9 cellular contexts compared by ENCODE assay signal in the genomic region with DNA sequence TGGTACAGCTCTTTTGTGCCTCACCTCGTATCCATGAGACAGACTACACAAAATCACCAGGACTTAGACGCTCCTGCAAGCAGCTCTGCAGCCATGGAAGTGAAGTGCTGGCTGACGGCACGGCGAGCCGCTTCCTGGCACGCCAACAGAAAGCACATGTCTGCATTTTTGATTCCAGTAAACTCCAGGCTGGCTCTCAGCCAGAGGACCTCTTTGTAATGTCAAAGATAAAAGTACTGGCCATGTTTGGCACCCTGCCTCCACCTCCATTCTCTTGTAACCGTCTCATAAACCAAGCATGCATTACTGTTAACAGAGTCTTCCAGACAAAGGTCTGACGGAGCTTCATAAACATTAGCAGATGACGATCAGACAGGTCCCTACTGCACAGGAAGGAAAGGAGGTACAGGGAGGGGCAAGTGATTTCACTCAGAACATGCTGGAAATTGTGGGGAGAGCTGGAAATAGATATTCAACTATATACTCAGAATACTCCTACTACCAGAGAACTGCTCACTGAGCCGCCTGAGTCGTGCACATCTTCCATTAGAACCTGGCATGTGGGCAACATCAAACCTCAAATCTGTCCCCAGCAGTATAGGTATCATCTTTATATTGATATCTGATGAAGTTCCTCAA.
DNase-seq lines count a peak whose midpoint lies in the region; ATAC-seq and TF ChIP-seq lines count a peak whose summit lies in the region.
"Had no signal": no experiment of that assay in that cellular context is flagged by ENCODE, and none has a peak within 500 bp of the region (broad histone marks: within the 10 kb centered on the region; RNA-seq: fewer than 3 reads in every experiment).

No MANE protein-coding gene starts in this region.

- H3K9me3 ChIP-seq in body of pancreas (no peaks in the 10 kb centered on the region), uterus (no peaks in the 10 kb centered on the region)
- H3K9me3 ChIP-seq: A549 had no signal

- peak overlapping the region in 1 of 4 donors; percentile 24 for H3K27ac ChIP-seq in body of pancreas
- peak overlapping the region; percentile 2 to 45 for H3K27ac ChIP-seq in uterus
- H3K27ac ChIP-seq: A549 had no signal

- DNase-seq in NCI-H1436 (lab: John Stamatoyannopoulos, UW) (peak; percentile 30), NCI-H1436 treated with DMSO at 0.1 percent for 48 hours (lab: John Stamatoyannopoulos, UW) (no peak), body of pancreas (peak; percentile 51 to 80 (median 67)), kidney glomerular epithelial cell (lab: John Stamatoyannopoulos, UW) (peak; percentile 86), uterus (peak; percentile 76 to 84)

- TF ChIP-seq POLR2A in body of pancreas (IDR thresholded peaks at IDR 0.05) (no peak), uterus (IDR thresholded peaks at IDR 0.05) (no peak)

- intact Hi-C loops in body of pancreas (cut with DNase I), result no loop called here
- intact Hi-C loops in uterus (cut with DNase I; ENCODE audit: low total_unique reads), result no loop called here

- H3K4me3 ChIP-seq in body of pancreas (no peak overlapping the region), uterus (peak overlapping the region in 1 of 2 donors; percentile 6)
- H3K4me3 ChIP-seq: A549 had no signal

- peak; percentile 50 for ATAC-seq in body of pancreas
- ATAC-seq in GM19452 (IDR thresholded peaks at IDR 0.05; ENCODE audit: unreplicated experiment), result no peak
- no peak for ATAC-seq in HG03139 (IDR thresholded peaks at IDR 0.05; ENCODE audit: unreplicated experiment)
- ATAC-seq in GM21367 (IDR thresholded peaks at IDR 0.05; ENCODE audit: unreplicated experiment), result no peak
- ATAC-seq: A549 had no signal

- WGBS in body of pancreas, 2 donors, result 28 to 37% methylated on average over 12 of the region's 12 CpGs

- TF ChIP-seq CTCF in body of pancreas (IDR thresholded peaks at IDR 0.05) (no peak), uterus (IDR thresholded peaks at IDR 0.05) (no peak)

- H3K36me3 ChIP-seq in body of pancreas (replicated peaks in 1 of 2; ENCODE audit: insufficient read depth in 1 of 2, low read depth in 2 of 2), result no peaks in the 10 kb centered on the region
- H3K36me3 ChIP-seq in uterus, result no peaks in the 10 kb centered on the region

- H3K4me1 ChIP-seq in body of pancreas (no peaks in the 10 kb centered on the region), uterus (no peaks in the 10 kb centered on the region)
- H3K4me1 ChIP-seq: A549 had no signal

- H3K27me3 ChIP-seq in body of pancreas (no peaks in the 10 kb centered on the region), uterus (no peaks in the 10 kb centered on the region)
